29 cellular contexts compared by ENCODE assay signal in genomic region chr7:22093003-22093402, GRCh38.
DNase-seq lines count a peak whose midpoint lies in the region; ATAC-seq and TF ChIP-seq lines count a peak whose summit lies in the region.
"Had no signal": no experiment of that assay in that cellular context is flagged by ENCODE, and none has a peak within 500 bp of the region (broad histone marks: within the 10 kb centered on the region; RNA-seq: fewer than 3 reads in every experiment).

No MANE protein-coding gene starts in this region.

- H3K9me3 ChIP-seq in BLaER1 treated with 17β-estradiol and CSF1 and Interleukin-3, amounts not matched to agents 10 nM and 100 nM (replicated peaks in 1 of 11) = peaks cover 10 to 33% (median 24%) of the 10 kb centered on the region in 11 experiments; a peak in 21 of 22 replicates
- no peaks in the 10 kb centered on the region for H3K9me3 ChIP-seq in Caco-2
- H3K9me3 ChIP-seq: body of pancreas, mucosa of descending colon, transverse colon had no signal

- no peak for ATAC-seq in activated T-helper 17 cell treated with anti-CD3 and anti-CD28 coated beads, Interleukin-2, amount 50 U/mL, for 72 hours (replicated peaks)
- ATAC-seq: activated naive CD8-positive, alpha-beta T cell treated with anti-CD3 and anti-CD28 coated beads, Interleukin-2, amount 50 U/mL, for 24 hours; activated T-cell treated with anti-CD3 and anti-CD28 coated beads, Interleukin-2, amount 50 U/mL, for 72 hours; body of pancreas; mucosa of descending colon; natural killer cell treated with Interleukin-12 subunit alpha and Interleukin-12 subunit beta and Interleukin-15 and Interleukin-18, amount 100 ng/mL, for 72 hours; stimulated activated memory B cell treated with anti-CD40 and anti-IgM and Interleukin-4, amounts not matched to agents 10 μg/mL and 1 μg/mL and 100 μg/mL, for 72 hours; T-helper 17 cell had no signal

- TF ChIP-seq CTCF in Caco-2 (IDR thresholded peaks at IDR 0.05; ENCODE audit: insufficient read depth in 1 of 2, low read depth in 1 of 2, low read length in 1 of 2, severe bottlenecking in 1 of 2, unreplicated experiment in 1 of 2) = no peak

- peak overlapping the region in 1 of 11 experiments; percentile 83; a peak in 1 of 22 replicates for H3K9ac ChIP-seq in BLaER1 treated with 17β-estradiol and CSF1 and Interleukin-3, amounts not matched to agents 10 nM and 100 nM

- no peaks in the 10 kb centered on the region for H3K27me3 Mint-ChIP-seq in Caco-2 (ENCODE audit: insufficient read depth, unreplicated experiment)
- H3K27me3 Mint-ChIP-seq in activated T-helper 17 cell treated with anti-CD3 and anti-CD28 coated beads, Interleukin-2, amount 50 U/mL, for 72 hours = peaks cover 16% of the 10 kb centered on the region

- H3K27ac ChIP-seq in BLaER1 treated with 17β-estradiol and CSF1 and Interleukin-3, amounts not matched to agents 10 nM and 100 nM = peak overlapping the region in 4 of 11 experiments; percentile 86 to 97 (median 90); a peak in 7 of 22 replicates
- H3K27ac ChIP-seq: body of pancreas, C4-2B, epithelial cell of prostate, SK-N-MC, transverse colon had no signal

- peaks cover 37 to 75% (median 66%) of the 10 kb centered on the region in 10 experiments for H3K4me1 ChIP-seq in BLaER1 treated with 17β-estradiol and CSF1 and Interleukin-3, amounts not matched to agents 10 nM and 100 nM
- peaks cover 16% of the 10 kb centered on the region for H3K4me1 ChIP-seq in Caco-2
- H3K4me1 ChIP-seq: body of pancreas, transverse colon had no signal

- H3K4me3 Mint-ChIP-seq in Caco-2 (ENCODE audit: unreplicated experiment) = no peak overlapping the region
- H3K4me3 Mint-ChIP-seq in activated T-helper 17 cell treated with anti-CD3 and anti-CD28 coated beads, Interleukin-2, amount 50 U/mL, for 72 hours = no peak overlapping the region
- H3K4me3 Mint-ChIP-seq: activated CD4-positive, alpha-beta memory T cell treated with anti-CD3 and anti-CD28 coated beads for 36 hours; activated naive CD8-positive, alpha-beta T cell treated with anti-CD3 and anti-CD28 coated beads, Interleukin-2, amount 50 U/mL, for 24 hours; activated T-cell treated with anti-CD3 and anti-CD28 coated beads, Interleukin-2, amount 50 U/mL, for 72 hours; natural killer cell treated with Interleukin-12 subunit alpha and Interleukin-12 subunit beta and Interleukin-15 and Interleukin-18, amount 100 ng/mL, for 72 hours; stimulated activated memory B cell treated with anti-CD40 and anti-IgM and Interleukin-4, amounts not matched to agents 10 μg/mL and 1 μg/mL and 100 μg/mL, for 72 hours; T-helper 17 cell had no signal

- no TSS peak for BruUV-seq in Caco-2 (replicated peaks; lab: Mats Ljungman, UMichigan)

- H3K27me3 ChIP-seq in BLaER1 treated with 17β-estradiol and CSF1 and Interleukin-3, amounts not matched to agents 10 nM and 100 nM = no peaks in the 10 kb centered on the region
- H3K27me3 ChIP-seq in Caco-2 (replicated peaks; ENCODE audit: control insufficient read depth, insufficient read depth, low read length) = no peaks in the 10 kb centered on the region
- H3K27me3 ChIP-seq: body of pancreas, transverse colon had no signal

- CTCF ChIA-PET in Caco-2 (lab: Charles Lee) = interaction anchor here (1.1 to 1.4 kb wide), 2 partner anchors 10 to 17 kb away, joined by 4 to 9 read pairs; no protein-coding TSS in a partner anchor

- peaks cover 7% of the 10 kb centered on the region for H3K4me1 Mint-ChIP-seq in Caco-2 (ENCODE audit: low read depth, unreplicated experiment)
- no peaks in the 10 kb centered on the region for H3K4me1 Mint-ChIP-seq in activated T-helper 17 cell treated with anti-CD3 and anti-CD28 coated beads, Interleukin-2, amount 50 U/mL, for 72 hours
- H3K4me1 Mint-ChIP-seq: activated naive CD8-positive, alpha-beta T cell treated with anti-CD3 and anti-CD28 coated beads, Interleukin-2, amount 50 U/mL, for 24 hours; stimulated activated memory B cell treated with anti-CD40 and anti-IgM and Interleukin-4, amounts not matched to agents 10 μg/mL and 1 μg/mL and 100 μg/mL, for 72 hours; T-helper 17 cell had no signal

- intact Hi-C loops in Caco-2 (cut with micrococcal nuclease; ENCODE audit: unreplicated experiment) = no loop called here

- H3K9me3 Mint-ChIP-seq in Caco-2 (ENCODE audit: unreplicated experiment) = peaks cover 19% of the 10 kb centered on the region
- H3K9me3 Mint-ChIP-seq in activated T-helper 17 cell treated with anti-CD3 and anti-CD28 coated beads, Interleukin-2, amount 50 U/mL, for 72 hours = no peaks in the 10 kb centered on the region
- H3K9me3 Mint-ChIP-seq: activated CD4-positive, alpha-beta memory T cell treated with anti-CD3 and anti-CD28 coated beads for 36 hours; activated naive CD8-positive, alpha-beta T cell treated with anti-CD3 and anti-CD28 coated beads, Interleukin-2, amount 50 U/mL, for 24 hours; activated T-cell treated with anti-CD3 and anti-CD28 coated beads, Interleukin-2, amount 50 U/mL, for 72 hours; natural killer cell treated with Interleukin-12 subunit alpha and Interleukin-12 subunit beta and Interleukin-15 and Interleukin-18, amount 100 ng/mL, for 72 hours; stimulated activated memory B cell treated with anti-CD40 and anti-IgM and Interleukin-4, amounts not matched to agents 10 μg/mL and 1 μg/mL and 100 μg/mL, for 72 hours had no signal

- H3K36me3 Mint-ChIP-seq in Caco-2 (ENCODE audit: insufficient read depth, unreplicated experiment) = no peaks in the 10 kb centered on the region
- no peaks in the 10 kb centered on the region for H3K36me3 Mint-ChIP-seq in activated T-helper 17 cell treated with anti-CD3 and anti-CD28 coated beads, Interleukin-2, amount 50 U/mL, for 72 hours (ENCODE audit: low read depth)
- H3K36me3 Mint-ChIP-seq: activated CD4-positive, alpha-beta memory T cell treated with anti-CD3 and anti-CD28 coated beads for 36 hours; natural killer cell treated with Interleukin-12 subunit alpha and Interleukin-12 subunit beta and Interleukin-15 and Interleukin-18, amount 100 ng/mL, for 72 hours; stimulated activated memory B cell treated with anti-CD40 and anti-IgM and Interleukin-4, amounts not matched to agents 10 μg/mL and 1 μg/mL and 100 μg/mL, for 72 hours had no signal

- POLR2A ChIA-PET in Caco-2 (lab: Charles Lee) = no interaction called here

- DNase-seq in RPMI7951 (ENCODE audit: low read depth) (peak; percentile 21), dermis blood vessel endothelial cell (peak; percentile 21), myocyte (ENCODE audit: low read depth) (peak; percentile 49), Caco-2 (no peak), OCI-M1 (lab: John Stamatoyannopoulos, UW) (no peak), NCI-H2171 treated with DMSO at 0.1 percent for 48 hours (lab: John Stamatoyannopoulos, UW) (no peak)
- DNase-seq: activated CD4-positive, alpha-beta memory T cell treated with anti-CD3 and anti-CD28 coated beads for 36 hours; activated CD4-positive, CD25-positive, alpha-beta regulatory T cell treated with anti-CD3 and anti-CD28 coated beads, Interleukin-2, amount 50 U/mL, for 72 hours; activated naive CD4-positive, alpha-beta T cell; activated naive CD8-positive, alpha-beta T cell treated with anti-CD3 and anti-CD28 coated beads, Interleukin-2, amount 50 U/mL, for 24 hours; activated T-cell treated with anti-CD3 and anti-CD28 coated beads, Interleukin-2, amount 50 U/mL, for 72 hours; body of pancreas; DND-41; GOT3; kidney glomerular epithelial cell; mucosa of descending colon; NCI-H146; NCI-H82; T-helper 17 cell; transverse colon had no signal

- H3K36me3 ChIP-seq in BLaER1 treated with 17β-estradiol and CSF1 and Interleukin-3, amounts not matched to agents 10 nM and 100 nM = no peaks in the 10 kb centered on the region
- no peaks in the 10 kb centered on the region for H3K36me3 ChIP-seq in Caco-2 (ENCODE audit: control insufficient read depth, insufficient read depth, low read length)
- H3K36me3 ChIP-seq: transverse colon had no signal

- H4K20me1 ChIP-seq in BLaER1 treated with 17β-estradiol and CSF1 and Interleukin-3, amounts not matched to agents 10 nM and 100 nM = no peaks in the 10 kb centered on the region

- no peak overlapping the region for H3K27ac Mint-ChIP-seq in Caco-2 (ENCODE audit: unreplicated experiment)
- no peak overlapping the region for H3K27ac Mint-ChIP-seq in activated T-helper 17 cell treated with anti-CD3 and anti-CD28 coated beads, Interleukin-2, amount 50 U/mL, for 72 hours
- H3K27ac Mint-ChIP-seq: activated CD4-positive, alpha-beta memory T cell treated with anti-CD3 and anti-CD28 coated beads for 36 hours; activated naive CD8-positive, alpha-beta T cell treated with anti-CD3 and anti-CD28 coated beads, Interleukin-2, amount 50 U/mL, for 24 hours; activated T-cell treated with anti-CD3 and anti-CD28 coated beads, Interleukin-2, amount 50 U/mL, for 72 hours; natural killer cell treated with Interleukin-12 subunit alpha and Interleukin-12 subunit beta and Interleukin-15 and Interleukin-18, amount 100 ng/mL, for 72 hours; stimulated activated memory B cell treated with anti-CD40 and anti-IgM and Interleukin-4, amounts not matched to agents 10 μg/mL and 1 μg/mL and 100 μg/mL, for 72 hours; T-helper 17 cell had no signal

- H3K4me2 ChIP-seq in BLaER1 treated with 17β-estradiol and CSF1 and Interleukin-3, amounts not matched to agents 10 nM and 100 nM = peak overlapping the region in 8 of 11 experiments; percentile 27 to 97 (median 92); a peak in 16 of 22 replicates

- no peak overlapping the region for H3K4me3 ChIP-seq in BLaER1 treated with 17β-estradiol and CSF1 and Interleukin-3, amounts not matched to agents 10 nM and 100 nM
- H3K4me3 ChIP-seq in Caco-2 (ENCODE audit: low read depth, low read length) = no peak overlapping the region
- H3K4me3 ChIP-seq: body of pancreas, lung, mucosa of descending colon, SK-N-MC, skin epidermis, transverse colon had no signal

Comparison
In these comparisons a context has a peak if more than half of its experiments do, and no peak if none do; other contexts are left out.
1. DNase-seq: peak in RPMI7951 (single experiment), dermis blood vessel endothelial cell (single experiment) and myocyte (single experiment); none in Caco-2 (0 of 2), OCI-M1 (single experiment) and NCI-H2171 treated with DMSO at 0.1 percent for 48 hours (single experiment).